19 cellular contexts compared by ENCODE assay signal in the genomic region with DNA sequence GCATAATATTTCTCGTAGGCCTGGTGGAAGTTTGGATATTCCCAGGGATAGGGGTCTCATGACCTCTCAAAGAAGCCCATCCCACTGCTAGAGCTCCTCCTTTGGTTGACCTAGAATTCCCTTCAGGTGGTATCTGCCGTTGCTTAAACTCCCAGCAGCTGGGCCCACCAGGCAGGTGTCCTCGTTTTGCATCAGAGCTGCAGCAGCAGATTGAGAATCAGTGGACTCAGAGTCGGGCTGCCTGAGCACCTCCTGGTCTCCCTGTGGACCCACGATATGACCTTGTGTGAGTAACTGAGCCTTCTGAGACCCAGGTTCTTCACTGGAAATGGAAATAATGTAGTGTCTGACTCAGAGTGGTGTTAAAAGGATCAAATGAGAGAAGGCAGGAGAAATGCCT.
"Had no signal": no experiment of that assay in that cellular context is flagged by ENCODE, and none has a peak within 500 bp of the region (broad histone marks: within the 10 kb centered on the region; RNA-seq: fewer than 3 reads in every experiment).

No MANE protein-coding gene starts in this region.

- H3K27me3 ChIP-seq: left lung, tibial nerve, uterus had no signal

- ATAC-seq: left lung; stimulated activated naive CD8-positive, alpha-beta T cell treated with anti-CD3 and anti-CD28 coated beads, Interleukin-15, Interleukin-2, amounts not matched to agents 100 U/mL and 50 U/mL, for 24 hours had no signal

- H3K9me3 ChIP-seq: uterus had no signal

- DNase-seq: activated CD4-positive, alpha-beta T cell treated with anti-CD3 and anti-CD28 coated beads, Interleukin-2, amount 10 ng/mL, durations not matched to agents 7 days and 5 days; activated CD4-positive, CD25-positive, alpha-beta regulatory T cell; activated gamma-delta T cell treated with Interleukin-2 at 50 U/mL for 16 hours; dermis blood vessel endothelial cell; effector memory CD4-positive, alpha-beta T cell; glutamatergic neuron; hippocampal formation; left lung; mammary epithelial cell; midbrain; nephron progenitor cell; occipital lobe; stimulated activated CD4-positive, alpha-beta T cell treated with anti-CD3 and anti-CD28 coated beads, Interleukin-2, amount 100 ng/mL, for 24 hours; stimulated activated naive CD8-positive, alpha-beta T cell treated with anti-CD3 and anti-CD28 coated beads, Interleukin-15, Interleukin-2, amounts not matched to agents 100 U/mL and 50 U/mL, for 24 hours; substantia nigra; T-helper 1 cell; T-helper 9 cell had no signal

- H3K36me3 ChIP-seq: left lung, tibial nerve, uterus had no signal

- H3K4me1 ChIP-seq: left lung, tibial nerve, uterus had no signal

- H3K4me3 ChIP-seq: left lung, tibial nerve, uterus had no signal

- H3K27ac ChIP-seq: left lung, tibial nerve, uterus had no signal
